ENCODE assay signal across 2 cellular contexts in genomic region chr3:44511238-44511567, GRCh38.
TF ChIP-seq lines count a peak whose summit lies in the region.

No MANE protein-coding gene starts in this region.

TF ChIP-seq in HCT116, 20 proteins besides CTCF, POLR2A, EP300 and RAD21 (continued from another document):
- TF ChIP-seq REST (IDR thresholded peaks at IDR 0.05; ENCODE audit: low read depth): no peak
- no peak for TF ChIP-seq SRF (IDR thresholded peaks at IDR 0.05; ENCODE audit: low read depth)
- no peak for TF ChIP-seq TCF7L2 (IDR thresholded peaks at IDR 0.05; ENCODE audit: borderline replicate concordance, extremely low read depth, insufficient read depth, insufficient read length)
- TF ChIP-seq MAX (IDR thresholded peaks at IDR 0.05): no peak
- no peak for TF ChIP-seq POLR2AphosphoS5 (IDR thresholded peaks at IDR 0.05; ENCODE audit: low read depth, low read length)
- TF ChIP-seq CBX3 (IDR thresholded peaks at IDR 0.05; ENCODE audit: low read depth): no peak

TF ChIP-seq in WTC11, 78 proteins besides CTCF, POLR2A, EP300 and RAD21 (continued from another document):
- TF ChIP-seq ZMAT4 (CRISPR knock-in tag; IDR thresholded peaks at IDR 0.05): no peak
- TF ChIP-seq USF1 (CRISPR knock-in tag; IDR thresholded peaks at IDR 0.05): no peak
- no peak for TF ChIP-seq ARID4B (CRISPR knock-in tag; IDR thresholded peaks at IDR 0.05; ENCODE audit: borderline replicate concordance)
- no peak for TF ChIP-seq ZBTB21 (CRISPR knock-in tag; IDR thresholded peaks at IDR 0.05; ENCODE audit: borderline replicate concordance)
- TF ChIP-seq FOXK1 (CRISPR knock-in tag; IDR thresholded peaks at IDR 0.05): no peak
- TF ChIP-seq USF2 (CRISPR knock-in tag; IDR thresholded peaks at IDR 0.05): no peak
- TF ChIP-seq PRDM15 (CRISPR knock-in tag; IDR thresholded peaks at IDR 0.05): no peak
- no peak for TF ChIP-seq MYBL2 (CRISPR knock-in tag; IDR thresholded peaks at IDR 0.05)
- no peak for TF ChIP-seq TP53 (CRISPR knock-in tag; IDR thresholded peaks at IDR 0.05)
TF ChIP-seq in WTC11: peak in this region for 0.
